ENCODE assay signal across 8 cellular contexts in the genomic region with DNA sequence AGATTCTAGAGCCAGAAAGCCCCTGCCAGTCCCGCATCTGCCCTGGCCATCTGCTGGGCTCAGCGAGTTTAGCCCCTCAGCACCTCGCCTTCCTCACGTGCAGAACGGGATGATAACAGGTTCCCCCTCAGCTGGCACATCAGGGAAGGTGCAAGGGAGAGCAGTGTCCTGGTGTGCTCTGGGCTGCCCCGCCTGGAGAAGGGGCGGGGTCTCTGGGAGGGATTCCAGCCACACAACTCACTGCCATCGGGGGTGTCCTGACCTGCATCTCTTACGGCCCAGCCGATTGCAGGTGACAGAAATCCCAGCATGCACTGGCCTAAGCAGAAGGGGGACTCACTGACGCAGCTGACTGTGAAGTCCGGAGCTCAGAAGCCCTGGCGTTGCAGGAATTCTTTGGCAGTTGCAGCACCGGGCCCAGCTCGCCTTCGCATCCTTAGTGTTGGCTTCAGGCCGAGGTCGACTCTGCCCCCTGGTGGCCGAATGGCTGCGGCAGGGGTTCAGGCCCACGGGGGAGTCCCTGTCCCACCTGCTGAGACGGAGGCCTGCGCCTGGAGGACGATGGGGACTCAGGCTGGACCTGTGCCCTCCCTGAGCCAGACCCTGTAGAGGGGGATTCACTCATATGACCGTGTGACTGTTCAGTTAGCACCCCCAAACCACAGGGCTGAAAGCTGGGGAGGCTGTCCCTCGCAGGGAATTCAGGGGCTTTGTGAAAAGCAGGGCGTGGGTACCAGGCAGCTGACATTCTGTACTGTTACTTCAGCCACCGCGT.
A peak's percentile ranks its signal among the peaks of the same experiment; 100 is the strongest.
DNase-seq lines count a peak whose midpoint lies in the region; ATAC-seq and TF ChIP-seq lines count a peak whose summit lies in the region.

No MANE protein-coding gene starts in this region.

- intact Hi-C loops in activated CD8-positive, alpha-beta T cell treated with anti-CD3 and anti-CD28 coated beads for 36 hours (cut with micrococcal nuclease): loop anchor here (10.0 kb wide), 1 partner anchor 218 kb away; no protein-coding TSS in a partner anchor
- intact Hi-C loops in mucosa of descending colon (cut with DNase I, micrococcal nuclease): no loop called here

- H3K4me3 Mint-ChIP-seq in activated CD8-positive, alpha-beta T cell treated with anti-CD3 and anti-CD28 coated beads for 36 hours: no peak overlapping the region
- no peak overlapping the region for H3K4me3 Mint-ChIP-seq in endothelial cell (ENCODE audit: unreplicated experiment)

- H3K9me3 ChIP-seq in mucosa of descending colon: peaks cover 6% of the 10 kb centered on the region

- ATAC-seq in GM21381 (IDR thresholded peaks at IDR 0.05; ENCODE audit: unreplicated experiment) (peak; percentile 62), mucosa of descending colon (peak; percentile 64), GM21723 (IDR thresholded peaks at IDR 0.05; ENCODE audit: unreplicated experiment) (no peak)
- peak; percentile 87 for ATAC-seq in activated CD8-positive, alpha-beta T cell treated with anti-CD3 and anti-CD28 coated beads for 36 hours

- peaks cover 2% of the 10 kb centered on the region for H3K4me1 Mint-ChIP-seq in activated CD8-positive, alpha-beta T cell treated with anti-CD3 and anti-CD28 coated beads for 36 hours (ENCODE audit: low read depth)
- H3K4me1 Mint-ChIP-seq in endothelial cell (ENCODE audit: unreplicated experiment): peaks cover 8% of the 10 kb centered on the region

- H3K9me3 Mint-ChIP-seq in activated CD8-positive, alpha-beta T cell treated with anti-CD3 and anti-CD28 coated beads for 36 hours: no peaks in the 10 kb centered on the region
- no peaks in the 10 kb centered on the region for H3K9me3 Mint-ChIP-seq in endothelial cell (ENCODE audit: unreplicated experiment)

- H3K36me3 Mint-ChIP-seq in activated CD8-positive, alpha-beta T cell treated with anti-CD3 and anti-CD28 coated beads for 36 hours (ENCODE audit: low read depth): no peaks in the 10 kb centered on the region
- H3K36me3 Mint-ChIP-seq in endothelial cell (ENCODE audit: low read depth, unreplicated experiment): no peaks in the 10 kb centered on the region

- H3K27ac Mint-ChIP-seq in activated CD8-positive, alpha-beta T cell treated with anti-CD3 and anti-CD28 coated beads for 36 hours: no peak overlapping the region
- H3K27ac Mint-ChIP-seq in endothelial cell (ENCODE audit: unreplicated experiment): no peak overlapping the region

- H3K4me1 ChIP-seq in mucosa of descending colon (ENCODE audit: low read depth): no peaks in the 10 kb centered on the region

- POLR2A ChIA-PET in activated CD8-positive, alpha-beta T cell treated with anti-CD3 and anti-CD28 coated beads for 36 hours (lab: Charles Lee): interaction anchor here (1.2 to 1.3 kb wide), 2 partner anchors 27 to 64 kb away, joined by 3 to 5 read pairs; no protein-coding TSS in a partner anchor

- TF ChIP-seq CTCF in activated CD8-positive, alpha-beta T cell treated with anti-CD3 and anti-CD28 coated beads for 36 hours (IDR thresholded peaks at IDR 0.05): peak; percentile 84
- TF ChIP-seq CTCF in endothelial cell (IDR thresholded peaks at IDR 0.05; ENCODE audit: unreplicated experiment) (peak; percentile 93), mucosa of descending colon (IDR thresholded peaks at IDR 0.05) (peak; percentile 60)

- H3K27me3 Mint-ChIP-seq in activated CD8-positive, alpha-beta T cell treated with anti-CD3 and anti-CD28 coated beads for 36 hours: no peaks in the 10 kb centered on the region
- H3K27me3 Mint-ChIP-seq in endothelial cell (ENCODE audit: unreplicated experiment): peaks cover 2% of the 10 kb centered on the region

- CTCF ChIA-PET in activated CD8-positive, alpha-beta T cell treated with anti-CD3 and anti-CD28 coated beads for 36 hours (lab: Charles Lee): interaction anchor here (0.6 to 5.7 kb wide), 23 partner anchors 9 to 307 kb away, joined by 3 to 166 read pairs (median 4); no protein-coding TSS in a partner anchor

- H3K36me3 ChIP-seq in mucosa of descending colon (ENCODE audit: low read depth): no peaks in the 10 kb centered on the region

- DNase-seq in COLO668 (lab: John Stamatoyannopoulos, UW; ENCODE audit: unreplicated experiment): peak; percentile 56
- DNase-seq in NCI-H1105 treated with DMSO at 0.1 percent for 48 hours (lab: John Stamatoyannopoulos, UW): peak; percentile 36
- peak; percentile 85 for DNase-seq in activated CD8-positive, alpha-beta T cell treated with anti-CD3 and anti-CD28 coated beads for 36 hours
- DNase-seq in endothelial cell (ENCODE audit: low spot score): peak; percentile 91
- DNase-seq in mucosa of descending colon: peak; percentile 60 to 77 (median 67)
- DNase-seq in stimulated activated CD8-positive, alpha-beta memory T cell treated with anti-CD3 and anti-CD28 coated beads, Interleukin-7, amount 100 ng/mL, for 1 hour (ENCODE audit: low read depth in 2 of 2): peak; percentile 51 to 60

- no peak overlapping the region for H3K4me3 ChIP-seq in mucosa of descending colon

Comparison
In these comparisons a context has a peak if more than half of its experiments do, and no peak if none do; other contexts are left out.
1. DNase-seq: peak in every context shown above with its lines; median percentile 91 in endothelial cell; 85 in activated CD8-positive, alpha-beta T cell treated with anti-CD3 and anti-CD28 coated beads for 36 hours; 67 in mucosa of descending colon; 56 in COLO668; 56 in stimulated activated CD8-positive, alpha-beta memory T cell treated with anti-CD3 and anti-CD28 coated beads, Interleukin-7, amount 100 ng/mL, for 1 hour; 36 in NCI-H1105 treated with DMSO at 0.1 percent for 48 hours.